Comparison of ENCODE assay signal across 9 cellular contexts in genomic region chr4:87005369-87005689, GRCh38.
DNase-seq lines count a peak whose midpoint lies in the region; TF ChIP-seq lines count a peak whose summit lies in the region.
"Had no signal": no experiment of that assay in that cellular context is flagged by ENCODE, and none has a peak within 500 bp of the region (broad histone marks: within the 10 kb centered on the region; RNA-seq: fewer than 3 reads in every experiment).

No MANE protein-coding gene starts in this region.

- no peak for TF ChIP-seq CTCF in smooth muscle cell (IDR thresholded peaks at IDR 0.05; ENCODE audit: borderline replicate concordance, insufficient read depth, poor library complexity, severe bottlenecking)

- H3K4me2 ChIP-seq in smooth muscle cell, result peak overlapping the region; percentile 95

- peaks cover 9% of the 10 kb centered on the region for H3F3A ChIP-seq in smooth muscle cell (ENCODE audit: low read depth)

- DNase-seq in DMS 273 (lab: John Stamatoyannopoulos, UW; ENCODE audit: unreplicated experiment) (peak; percentile 10), DMS 273 treated with DMSO at 0.1 percent for 48 hours (lab: John Stamatoyannopoulos, UW) (no peak), SJCRH30 (peak in 1 of 2 experiments; percentile 34), fibroblast of peridontal ligament (ENCODE audit: extremely low read depth) (peak; percentile 34), smooth muscle cell (lab: John Stamatoyannopoulos, UW; ENCODE audit: unreplicated experiment) (no peak), C1 segment of cervical spinal cord (lab: John Stamatoyannopoulos, UW) (no peak), NK-92 (lab: John Stamatoyannopoulos, UW; ENCODE audit: unreplicated experiment) (no peak), NCI-H774 (lab: John Stamatoyannopoulos, UW) (no peak)
- DNase-seq: NCI-H446 treated with DMSO at 0.1 percent for 48 hours had no signal

- no peaks in the 10 kb centered on the region for H3K9me3 ChIP-seq in SJCRH30 (replicated peaks)
- H3K9me3 ChIP-seq in smooth muscle cell (replicated peaks; ENCODE audit: low read depth), result no peaks in the 10 kb centered on the region

- 95% methylated on average over 1 of the region's 1 CpG for WGBS in smooth muscle cell (ENCODE audit: low lambda C conversion rate)

- H3K4me3 ChIP-seq in SJCRH30 (peak overlapping the region; percentile 88), smooth muscle cell (no peak overlapping the region)

- H3K36me3 ChIP-seq in SJCRH30 (no peaks in the 10 kb centered on the region), smooth muscle cell (ENCODE audit: low read depth) (no peaks in the 10 kb centered on the region)

- H3K9ac ChIP-seq in smooth muscle cell (ENCODE audit: low read depth), result no peak overlapping the region

- H2AFZ ChIP-seq in smooth muscle cell (ENCODE audit: low read depth), result no peak overlapping the region

- H3K27me3 ChIP-seq in SJCRH30 (no peaks in the 10 kb centered on the region), smooth muscle cell (ENCODE audit: low read depth) (no peaks in the 10 kb centered on the region)

- 0 out of 2 replicates have a peak, but pooled peaks cover 3% of the 10 kb centered on the region for H3K4me1 ChIP-seq in SJCRH30
- peaks cover 46% of the 10 kb centered on the region for H3K4me1 ChIP-seq in smooth muscle cell (ENCODE audit: low read depth)

- peaks cover 5% of the 10 kb centered on the region for H4K20me1 ChIP-seq in smooth muscle cell (ENCODE audit: low read depth)

- peaks cover 29% of the 10 kb centered on the region for H3K79me2 ChIP-seq in smooth muscle cell (ENCODE audit: low read depth)

- H3K27ac ChIP-seq in SJCRH30 (no peak overlapping the region; the same call in 1 of the 2 replicates), smooth muscle cell (ENCODE audit: low read depth) (no peak overlapping the region)

Comparison
In these comparisons a context has a peak if more than half of its experiments do, and no peak if none do; other contexts are left out.
1. DNase-seq: peak in DMS 273 (single experiment) and fibroblast of peridontal ligament (single experiment); none in DMS 273 treated with DMSO at 0.1 percent for 48 hours (single experiment), smooth muscle cell (single experiment), C1 segment of cervical spinal cord (0 of 14), NK-92 (single experiment) and NCI-H774 (single experiment).